ENCODE assay signal across 2 cellular contexts in genomic region chr1:173448945-173449344, GRCh38.
TF ChIP-seq lines count a peak whose summit lies in the region.

No MANE protein-coding gene starts in this region.

TF ChIP-seq in GM23338, 12 proteins besides CTCF, POLR2A, EP300 and RAD21:
- TF ChIP-seq POLR2AphosphoS5 (IDR thresholded peaks at IDR 0.05; ENCODE audit: low read depth) (no peak), REST (IDR thresholded peaks at IDR 0.05; ENCODE audit: unreplicated experiment) (no peak), EZH2 (IDR thresholded peaks at IDR 0.05; ENCODE audit: low read depth, unreplicated experiment) (no peak), JUNB (IDR thresholded peaks at IDR 0.05; ENCODE audit: unreplicated experiment) (no peak), ETS1 (IDR thresholded peaks at IDR 0.05) (no peak), ZNF331 (CRISPR knock-in tag; IDR thresholded peaks at IDR 0.05; ENCODE audit: low read depth) (no peak), NANOG (IDR thresholded peaks at IDR 0.05; ENCODE audit: borderline replicate concordance) (no peak), EZH2phosphoT487 (IDR thresholded peaks at IDR 0.05; ENCODE audit: unreplicated experiment) (no peak), ZNF462 (CRISPR knock-in tag; IDR thresholded peaks at IDR 0.05) (no peak), CREB1 (CRISPR knock-in tag; IDR thresholded peaks at IDR 0.05; ENCODE audit: low read depth) (no peak)

TF ChIP-seq in H1, 55 proteins besides CTCF, POLR2A, EP300 and RAD21:
- no peak for TF ChIP-seq CHD7 (IDR thresholded peaks at IDR 0.05; ENCODE audit: insufficient replicate concordance, low read length)
- TF ChIP-seq ZNF274 (IDR thresholded peaks at IDR 0.05; ENCODE audit: borderline replicate concordance, extremely low read depth, low read length) = no peak
- no peak for TF ChIP-seq TAF7 (optimal IDR thresholded peaks at IDR 0.05; ENCODE audit: borderline replicate concordance, low read depth, low read length)
- TF ChIP-seq YY1 (IDR thresholded peaks at IDR 0.05; ENCODE audit: low read depth, low read length) = peak; percentile 13; the same call in 1 of the 2 replicates
- no peak for TF ChIP-seq SUZ12 (IDR thresholded peaks at IDR 0.05; ENCODE audit: low read length)
- TF ChIP-seq BACH1 (IDR thresholded peaks at IDR 0.05; ENCODE audit: low read length) = no peak
- no peak for TF ChIP-seq SIRT6 (IDR thresholded peaks at IDR 0.05; ENCODE audit: low read length)
- no peak for TF ChIP-seq KDM5A (IDR thresholded peaks at IDR 0.05; ENCODE audit: low read length)
- no peak for TF ChIP-seq CBX8 (IDR thresholded peaks at IDR 0.05; ENCODE audit: borderline replicate concordance, low read depth, low read length)
- 0 out of 2 replicates have a peak, but pooled peaks have one; percentile 18 for TF ChIP-seq POLR2AphosphoS5 (IDR thresholded peaks at IDR 0.05; ENCODE audit: low read depth, low read length)
- no peak for TF ChIP-seq TCF12 (IDR thresholded peaks at IDR 0.05; ENCODE audit: low read depth, low read length)
- no peak for TF ChIP-seq BRCA1 (IDR thresholded peaks at IDR 0.05; ENCODE audit: low read depth, low read length)
- no peak for TF ChIP-seq RNF2 (IDR thresholded peaks at IDR 0.05; ENCODE audit: borderline replicate concordance, low read depth, low read length, missing control alignments, poor library complexity, severe bottlenecking)
- TF ChIP-seq NRF1 (IDR thresholded peaks at IDR 0.05; ENCODE audit: low read depth, low read length) = no peak
- peak; percentile 77 for TF ChIP-seq MAX (IDR thresholded peaks at IDR 0.05)
- TF ChIP-seq CTBP2 (IDR thresholded peaks at IDR 0.05; ENCODE audit: borderline replicate concordance, insufficient read depth, insufficient read length, low read length) = no peak
- no peak for TF ChIP-seq FOSL1 (IDR thresholded peaks at IDR 0.05; ENCODE audit: insufficient read depth, low read depth, low read length)
- TF ChIP-seq E2F6 (IDR thresholded peaks at IDR 0.05) = peak; percentile 56; the same call in 1 of the 2 replicates
- TF ChIP-seq CREB1 (IDR thresholded peaks at IDR 0.05) = no peak
- TF ChIP-seq CEBPB (IDR thresholded peaks at IDR 0.05; ENCODE audit: low read depth, low read length) = no peak
- TF ChIP-seq SP2 (IDR thresholded peaks at IDR 0.05; ENCODE audit: low read length) = no peak
- TF ChIP-seq JUND (IDR thresholded peaks at IDR 0.05; ENCODE audit: low read length) = no peak
- TF ChIP-seq RXRA (IDR thresholded peaks at IDR 0.05; ENCODE audit: insufficient read depth, low read depth, low read length) = no peak
- no peak for TF ChIP-seq TEAD4 (IDR thresholded peaks at IDR 0.05; ENCODE audit: low read depth, low read length)
- TF ChIP-seq KDM1A (IDR thresholded peaks at IDR 0.05; ENCODE audit: borderline replicate concordance, low read length) = no peak
- TF ChIP-seq NANOG (IDR thresholded peaks at IDR 0.05; ENCODE audit: insufficient read depth, low read depth, low read length, poor library complexity, severe bottlenecking) = no peak
